ENCODE assay signal across 8 cellular contexts in genomic region chr10:98425511-98426352, GRCh38. TPM values are rescaled to one million over a fixed set of nuclear protein-coding genes. Genes with fewer than 3 reads are reported as not detected.
A peak's percentile ranks its signal among the peaks of the same experiment; 100 is the strongest.
DNase-seq lines count a peak whose midpoint lies in the region; ATAC-seq, FAIRE-seq and TF ChIP-seq lines count a peak whose summit lies in the region.

No MANE protein-coding gene starts in this region.

- ATAC-seq in HG03159 (IDR thresholded peaks at IDR 0.05; ENCODE audit: unreplicated experiment) (peak; percentile 72), GM18858 (IDR thresholded peaks at IDR 0.05; ENCODE audit: unreplicated experiment) (no peak)

- POLR2A ChIA-PET in AG04450 (lab: Yijun Ruan, JAX): interaction anchor here (1.5 kb wide), 1 partner anchor 11 kb away, joined by 4 read pairs; the partner anchor contains the start of gene PYROXD2

- in situ Hi-C loops in GM13977 (cut with MboI; ENCODE audit: low pct_unique_long_range_greater_than_20kb, low sequenced_read_pairs, unreplicated experiment): no loop called here
- in situ Hi-C loops in SK-MEL-5 (cut with HindIII; ENCODE audit: low pct_unique_long_range_greater_than_20kb, low sequenced_read_pairs): no loop called here

- no peaks in the 10 kb centered on the region for H3K27me3 ChIP-seq in AG04450 (ENCODE audit: control insufficient read depth, insufficient read depth, low read length)

- no peak for DNase-seq in AG04450 (ENCODE audit: low read depth, low spot score)
- peak; percentile 77 for DNase-seq in GM13977 (ENCODE audit: low spot score)
- peak; percentile 73 for DNase-seq in SK-MEL-5 (ENCODE audit: low read depth, low spot score)
- DNase-seq in astrocyte of the hippocampus (ENCODE audit: low read depth, low spot score): peak; percentile 50
- DNase-seq in kidney: no peak
- peak in 4 of 6 experiments; percentile 11 to 27 (median 18) for DNase-seq in stimulated activated naive CD4-positive, alpha-beta T cell (lab: John Stamatoyannopoulos, UW)

- H3K9ac ChIP-seq in kidney (ENCODE audit: low read length in 2 of 2): no peak overlapping the region

- no peaks in the 10 kb centered on the region for H3K4me1 ChIP-seq in kidney (ENCODE audit: control insufficient read depth in 1 of 2, insufficient read depth in 1 of 2, low read depth in 1 of 2, low read length in 2 of 2)

- H3K4me3 ChIP-seq in AG04450 (ENCODE audit: low read depth, low read length): no peak overlapping the region
- no peak overlapping the region for H3K4me3 ChIP-seq in kidney (ENCODE audit: low read length in 2 of 2)

- CTCF ChIA-PET in AG04450 (lab: Charles Lee): interaction anchor here (0.6 to 3.0 kb wide), 20 partner anchors 9 to 818 kb away, joined by 3 to 29 read pairs (median 5); partner anchors contain the start of genes HPS1 and PYROXD2

- H3K27ac ChIP-seq in AG04450 (ENCODE audit: low read depth, low read length): no peak overlapping the region
- no peak overlapping the region for H3K27ac ChIP-seq in kidney (ENCODE audit: low read depth in 2 of 2, low read length in 2 of 2)

- H3K9me3 ChIP-seq in AG04450 (ENCODE audit: control insufficient read depth, insufficient read depth, low read length): no peaks in the 10 kb centered on the region
- no peaks in the 10 kb centered on the region for H3K9me3 ChIP-seq in kidney (ENCODE audit: control insufficient read depth in 1 of 2, low read length in 2 of 2)

- no peak for FAIRE-seq in kidney (lab: Jason Lieb, UNC)

- TF ChIP-seq CTCF in AG04450 (IDR thresholded peaks at IDR 0.05; ENCODE audit: low read depth, low read length) (peak; percentile 68), GM13977 (IDR thresholded peaks at IDR 0.05; ENCODE audit: extremely low read depth, insufficient read depth, missing control alignments) (peak; percentile 86), kidney (IDR thresholded peaks at IDR 0.05; ENCODE audit: borderline replicate concordance, extremely low read depth, insufficient read depth) (peak; percentile 50)

- peaks cover 8 to 10% of the 10 kb centered on the region in 2 donors for H3K36me3 ChIP-seq in kidney (ENCODE audit: control insufficient read depth in 1 of 2, insufficient read depth in 2 of 2, low read length in 2 of 2)

- intact Hi-C loops in kidney (cut with DNase I): no loop called here

RNA-seq across cellular contexts. Expression of gene PYROXD2, which starts 10.8 kb away (rescaled TPM):
- 20.3 and 25.6 TPM in 2 replicates for polyA plus RNA-seq in AG04450 (2011; rRNA removed)
- 18.5 and 25.2 TPM in 2 replicates for polyA minus RNA-seq in AG04450 (2011; rRNA and poly(A)+ RNA removed)
- 2.2 and 3.2 TPM in 2 replicates for total RNA-seq in SK-MEL-5 (2014; rRNA removed; shearing (Covaris generic))
- polyA plus RNA-seq in SK-MEL-5 (2015; cell fraction: cytosol; rRNA removed): 4.5 and 5.2 TPM in 2 replicates
- 20.2 and 30.6 TPM in 2 replicates for polyA plus RNA-seq in SK-MEL-5 (2015; cell fraction: nucleus; rRNA removed)
- 14.1 TPM for total RNA-seq in kidney
- polyA plus RNA-seq in kidney (ENCODE audit: insufficient read depth, low read depth, low replicate concordance): 7.8 TPM

RNA-seq across cellular contexts. Expression of gene HPS1, which starts 21.0 kb away (rescaled TPM):
- polyA plus RNA-seq in AG04450 (2011; rRNA removed) (56.7 and 66.2 TPM in 2 replicates), kidney (ENCODE audit: insufficient read depth, low read depth, low replicate concordance) (42.7 TPM)
- polyA minus RNA-seq in AG04450 (2011; rRNA and poly(A)+ RNA removed): 53.0 and 58.1 TPM in 2 replicates
- 31.1 and 36.4 TPM in 2 replicates for total RNA-seq in SK-MEL-5 (2014; rRNA removed; shearing (Covaris generic))
- 54.3 and 68.0 TPM in 2 replicates for polyA plus RNA-seq in SK-MEL-5 (2015; cell fraction: cytosol; rRNA removed)
- polyA plus RNA-seq in SK-MEL-5 (2015; cell fraction: nucleus; rRNA removed): 156 and 173 TPM in 2 replicates
- total RNA-seq in kidney: 63.3 TPM

Comparison
In these comparisons a context has a peak if more than half of its experiments do, and no peak if none do; other contexts are left out.
1. DNase-seq: peak in GM13977 (single experiment), SK-MEL-5 (single experiment), astrocyte of the hippocampus (single experiment) and stimulated activated naive CD4-positive, alpha-beta T cell (4 of 6); none in AG04450 (single experiment) and kidney (single experiment).
2. Peak in every context shown above with its lines, with median percentiles within 50 percentile points of each other: CTCF ChIP-seq.